Comparison of ENCODE assay signal across 9 cellular contexts in the genomic region with DNA sequence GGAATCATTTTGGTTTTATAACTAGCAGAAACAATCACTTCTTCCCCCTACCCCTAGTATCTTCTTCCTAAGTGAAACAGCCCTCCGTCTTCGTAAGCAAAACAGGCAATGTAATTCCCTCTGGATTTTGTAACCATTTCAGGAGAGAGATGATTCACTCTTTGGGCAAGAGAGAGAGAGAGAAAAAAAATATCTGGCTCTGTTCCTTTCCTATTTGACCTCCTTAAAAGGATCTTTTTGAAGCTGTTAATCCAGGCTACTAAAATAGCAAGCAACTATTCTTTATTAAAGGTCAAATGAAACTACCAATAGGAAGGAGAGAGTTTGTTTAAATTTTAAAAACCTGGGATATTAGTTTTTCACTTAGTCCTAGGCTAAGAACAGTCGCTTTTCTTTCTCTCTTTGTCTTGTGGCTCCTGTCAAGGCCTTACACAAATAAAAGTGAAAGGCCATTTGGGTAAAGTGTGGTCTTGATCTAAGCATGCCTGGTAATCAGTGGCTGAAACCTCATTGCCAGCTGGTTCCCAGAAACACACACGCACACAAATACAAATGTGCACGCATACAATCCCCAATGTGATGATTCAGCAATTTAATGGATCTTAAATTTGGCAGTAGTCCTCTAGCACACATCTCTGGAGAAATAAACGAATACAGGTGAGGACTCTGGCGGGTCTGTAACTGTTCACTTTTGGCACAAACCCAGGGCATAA.
A peak's percentile ranks its signal among the peaks of the same experiment; 100 is the strongest.
DNase-seq lines count a peak whose midpoint lies in the region; TF ChIP-seq lines count a peak whose summit lies in the region.
"Had no signal": no experiment of that assay in that cellular context is flagged by ENCODE, and none has a peak within 500 bp of the region (broad histone marks: within the 10 kb centered on the region; RNA-seq: fewer than 3 reads in every experiment).

No MANE protein-coding gene starts in this region.

- H3K9ac ChIP-seq in mammary epithelial cell (ENCODE audit: insufficient read depth, low read length) = no peak overlapping the region

- CTCF ChIA-PET in mammary epithelial cell (lab: Charles Lee; ENCODE audit: low non-redundant PET) = no interaction called here

- H3K36me3 ChIP-seq in mammary epithelial cell (ENCODE audit: insufficient read depth, low read length) (no peaks in the 10 kb centered on the region), uterus (no peaks in the 10 kb centered on the region)

- H2AFZ ChIP-seq in mammary epithelial cell (ENCODE audit: low read depth, low read length) = no peak overlapping the region

- WGBS in mammary epithelial cell (ENCODE audit: low coverage, missing lambda C conversion rate) = 61% methylated on average over 7 of the region's 7 CpGs

- no peaks in the 10 kb centered on the region for H3K79me2 ChIP-seq in mammary epithelial cell (ENCODE audit: insufficient read depth, low read length)

- H3K27me3 ChIP-seq in mammary epithelial cell (ENCODE audit: insufficient read depth, low read length) (no peaks in the 10 kb centered on the region), uterus (no peaks in the 10 kb centered on the region)

- TF ChIP-seq POLR2A in uterus (IDR thresholded peaks at IDR 0.05) = peak; percentile 58 to 70

- TF ChIP-seq CTCF in mammary epithelial cell (conservative IDR thresholded peaks at IDR 0.05 in 1 of 2, IDR thresholded peaks at IDR 0.05 in 1 of 2; ENCODE audit: extremely low read depth in 1 of 2, insufficient read depth in 1 of 2, low read depth in 1 of 2, low read length in 2 of 2) (no peak), uterus (IDR thresholded peaks at IDR 0.05) (no peak)

- H3K4me3 ChIP-seq in mammary epithelial cell (replicated peaks in 1 of 3; ENCODE audit: insufficient read depth in 1 of 3, low read depth in 2 of 3, low read length in 3 of 3) = no peak overlapping the region
- H3K4me3 ChIP-seq in uterus = peak overlapping the region in 1 of 2 donors; percentile 10

- DNase-seq in NCI-H510A treated with DMSO at 0.1 percent for 48 hours (lab: John Stamatoyannopoulos, UW) (peak; percentile 22), NCI-H510A (lab: John Stamatoyannopoulos, UW) (no peak), mammary epithelial cell (no peak), kidney tubule cell (ENCODE audit: low spot score) (peak; percentile 67), uterus (peak in 1 of 2 donors; percentile 35), dermis blood vessel endothelial cell (no peak), T-helper 1 cell (no peak), SIG-M5 (lab: John Stamatoyannopoulos, UW) (no peak)
- DNase-seq: CD4-positive, CD25-positive, alpha-beta regulatory T cell had no signal

- H3K9me3 ChIP-seq in mammary epithelial cell (replicated peaks; ENCODE audit: insufficient read depth, low read length) = no peaks in the 10 kb centered on the region
- no peaks in the 10 kb centered on the region for H3K9me3 ChIP-seq in uterus

- dilution Hi-C loops in mammary epithelial cell (cut with HindIII; ENCODE audit: low sequenced_read_pairs) = no loop called here

- peak overlapping the region; percentile 13 for H3K4me2 ChIP-seq in mammary epithelial cell (ENCODE audit: insufficient read depth, low read depth, low read length)

- H3K27ac ChIP-seq in mammary epithelial cell (ENCODE audit: insufficient read depth, low read depth, low read length) (no peak overlapping the region), uterus (peak overlapping the region; percentile 90 to 92)

- no peaks in the 10 kb centered on the region for H4K20me1 ChIP-seq in mammary epithelial cell (ENCODE audit: insufficient read depth, low read length)

- no peaks in the 10 kb centered on the region for H3K4me1 ChIP-seq in mammary epithelial cell (ENCODE audit: insufficient read depth, low read length)
- peaks cover 0 to 4% of the 10 kb centered on the region in 2 donors for H3K4me1 ChIP-seq in uterus

- BruUV-seq in mammary epithelial cell (replicated peaks; lab: Mats Ljungman, UMichigan) = no TSS peak

- intact Hi-C loops in mammary epithelial cell (cut with micrococcal nuclease) (no loop called here), uterus (cut with DNase I; ENCODE audit: low total_unique reads) (no loop called here)

- in situ Hi-C loops in mammary epithelial cell (cut with MboI; ENCODE audit: low sequenced_read_pairs in 2 of 2) = no loop called here

Comparison
In these comparisons a context has a peak if more than half of its experiments do, and no peak if none do; other contexts are left out.
1. DNase-seq: peak in NCI-H510A treated with DMSO at 0.1 percent for 48 hours (single experiment) and kidney tubule cell (single experiment); none in NCI-H510A (single experiment), mammary epithelial cell (single experiment), dermis blood vessel endothelial cell (single experiment), T-helper 1 cell (0 of 5) and SIG-M5 (single experiment).